ENCODE assay signal across 8 cellular contexts in the genomic region with DNA sequence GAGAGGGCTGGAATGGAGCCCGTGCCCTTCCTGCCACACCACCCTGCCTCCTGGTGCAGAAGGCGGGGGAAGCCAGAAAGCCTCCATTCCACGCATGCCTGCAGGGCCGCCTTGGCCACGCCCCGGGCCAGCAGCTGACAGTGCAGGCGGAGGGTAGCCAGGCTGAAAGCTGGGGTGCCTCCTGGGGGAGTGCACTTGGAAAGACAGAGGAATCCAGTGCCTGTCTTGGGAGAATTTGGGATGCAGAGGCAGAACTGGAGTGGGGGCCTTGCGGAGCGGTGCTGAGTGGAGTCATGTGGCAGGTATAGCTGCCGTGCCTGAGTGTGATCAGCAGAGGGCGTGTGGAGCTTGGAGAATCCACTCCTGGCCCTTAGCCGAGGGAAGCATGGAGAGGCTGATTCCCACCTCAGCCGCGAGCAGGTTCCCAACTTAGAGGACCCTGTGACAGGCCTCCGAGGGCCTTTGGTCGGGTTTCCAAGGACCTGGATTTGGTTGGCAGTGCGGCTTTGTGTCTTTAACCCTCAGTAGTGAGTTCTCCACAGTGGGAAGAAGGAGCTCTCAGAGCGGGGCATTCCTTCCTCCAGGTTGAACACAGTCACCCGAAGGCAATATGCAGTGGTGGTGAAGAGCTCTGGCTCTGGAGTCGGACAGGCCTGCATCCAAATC.
DNase-seq lines count a peak whose midpoint lies in the region; ATAC-seq and TF ChIP-seq lines count a peak whose summit lies in the region.

No MANE protein-coding gene starts in this region.

- DNase-seq in NCI-H2227 (lab: John Stamatoyannopoulos, UW; ENCODE audit: unreplicated experiment) (peak; percentile 88), cerebellar nuclear complex (lab: John Stamatoyannopoulos, UW) (peak; percentile 21 to 69), kidney tubule cell (ENCODE audit: low spot score) (peak; percentile 82)
- peak; percentile 35 to 62 (median 42) for DNase-seq in stimulated activated CD4-positive, alpha-beta T cell treated with anti-CD3 and anti-CD28 coated beads, Interleukin-1b, Interleukin-23, amount 100 ng/mL, for 24 hours (ENCODE audit: low read depth in 4 of 4, low spot score in 1 of 4)

- peak; percentile 66 for ATAC-seq in HG03045 (IDR thresholded peaks at IDR 0.05; ENCODE audit: unreplicated experiment)
- peak; percentile 85 to 88 for ATAC-seq in activated CD4-positive, CD25-positive, alpha-beta regulatory T cell treated with anti-CD3 and anti-CD28 coated beads, Interleukin-2, amount 50 U/mL, for 24 hours
- ATAC-seq in GM18873 (IDR thresholded peaks at IDR 0.05; ENCODE audit: low FRiP score, unreplicated experiment) = no peak

- TF ChIP-seq CTCF in GM12873 (IDR thresholded peaks at IDR 0.05; ENCODE audit: insufficient read depth, low read depth, low read length, missing control alignments) = peak; percentile 97
